ENCODE assay signal across 2 cellular contexts in genomic region chr9:1157836-1158235, GRCh38.
A peak's percentile ranks its signal among the peaks of the same experiment; 100 is the strongest.
TF ChIP-seq lines count a peak whose summit lies in the region.

No MANE protein-coding gene starts in this region.

TF ChIP-seq in GM23338, 12 proteins besides CTCF, POLR2A, EP300 and RAD21:
- TF ChIP-seq REST (IDR thresholded peaks at IDR 0.05; ENCODE audit: unreplicated experiment) (no peak), POLR2AphosphoS5 (IDR thresholded peaks at IDR 0.05; ENCODE audit: low read depth) (no peak), ZNF114 (CRISPR knock-in tag; IDR thresholded peaks at IDR 0.05) (no peak), STAT1 (IDR thresholded peaks at IDR 0.05; ENCODE audit: unreplicated experiment) (no peak), EZH2 (IDR thresholded peaks at IDR 0.05; ENCODE audit: low read depth, unreplicated experiment) (no peak), CREB1 (CRISPR knock-in tag; IDR thresholded peaks at IDR 0.05; ENCODE audit: low read depth) (no peak), ZNF331 (CRISPR knock-in tag; IDR thresholded peaks at IDR 0.05; ENCODE audit: low read depth) (no peak), EZH2phosphoT487 (IDR thresholded peaks at IDR 0.05; ENCODE audit: unreplicated experiment) (no peak), ZNF462 (CRISPR knock-in tag; IDR thresholded peaks at IDR 0.05) (no peak)

TF ChIP-seq in GM12878, 131 proteins besides CTCF, POLR2A, EP300 and RAD21:
- TF ChIP-seq PKNOX1 (IDR thresholded peaks at IDR 0.05): peak; percentile 52; the same call in 1 of the 2 replicates
- no peak for TF ChIP-seq USF2 (IDR thresholded peaks at IDR 0.05; ENCODE audit: borderline replicate concordance, low read depth, low read length)
- TF ChIP-seq BHLHE40 (IDR thresholded peaks at IDR 0.05; ENCODE audit: borderline replicate concordance in 1 of 2, low read depth in 2 of 2, low read length in 1 of 2): peak; percentile 80 to 95; a peak in 3 of 4 replicates
- no peak for TF ChIP-seq REST (IDR thresholded peaks at IDR 0.05; ENCODE audit: low read depth, low read length)
- TF ChIP-seq IKZF1 (conservative IDR thresholded peaks at IDR 0.05): peak; percentile 39; the same call in 1 of the 2 replicates
